In the genomic region with DNA sequence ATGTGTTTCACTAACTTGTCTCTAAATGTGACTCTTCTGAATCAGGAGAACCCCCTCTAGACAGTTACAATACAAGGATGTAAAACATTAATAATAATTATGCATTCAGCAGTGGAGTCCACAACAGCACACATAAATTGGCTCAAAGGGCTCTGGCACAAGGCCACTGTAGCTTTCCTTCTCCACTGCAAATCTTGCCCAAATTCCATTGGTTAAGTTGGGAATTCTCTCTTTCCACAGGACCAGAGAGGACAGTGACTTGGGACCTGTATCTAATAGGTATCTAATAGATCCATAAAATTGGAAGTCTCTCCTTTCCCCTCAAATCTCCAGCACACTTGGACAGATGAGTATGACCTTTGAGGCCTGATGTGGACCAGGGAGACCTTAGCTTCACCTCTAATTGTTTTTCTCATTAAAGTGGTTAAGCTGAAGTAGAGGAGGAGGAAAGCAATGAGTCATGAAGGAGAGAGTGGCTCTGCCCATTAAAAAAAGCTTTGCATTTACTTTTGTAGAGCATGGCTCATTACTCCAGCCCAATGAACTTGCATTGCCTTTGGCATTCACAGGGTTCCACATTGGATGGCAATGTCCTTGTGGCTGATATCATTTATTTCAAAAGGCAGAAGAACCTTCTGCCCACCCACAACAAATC, we compare ENCODE assay signal across 2 cellular contexts.
TF ChIP-seq lines count a peak whose summit lies in the region.

No MANE protein-coding gene starts in this region.

TF ChIP-seq in SK-N-SH treated with all-trans-retinoic acid at 6 μM for 48 hours, 23 proteins besides CTCF, POLR2A, EP300 and RAD21 (continues in another document):
- TF ChIP-seq TCF4 (CRISPR knock-in tag; IDR thresholded peaks at IDR 0.05; ENCODE audit: borderline replicate concordance) (no peak), ESRRG (CRISPR knock-in tag; IDR thresholded peaks at IDR 0.05) (no peak), OSR1 (CRISPR knock-in tag; IDR thresholded peaks at IDR 0.05) (no peak), ZNF70 (CRISPR knock-in tag; IDR thresholded peaks at IDR 0.05) (no peak), CSDC2 (CRISPR knock-in tag; IDR thresholded peaks at IDR 0.05) (no peak), GLIS3 (CRISPR knock-in tag; IDR thresholded peaks at IDR 0.05) (no peak), ZFP3 (CRISPR knock-in tag; IDR thresholded peaks at IDR 0.05) (no peak), ZFP30 (CRISPR knock-in tag; IDR thresholded peaks at IDR 0.05) (no peak), PPARA (CRISPR knock-in tag; IDR thresholded peaks at IDR 0.05; ENCODE audit: borderline replicate concordance) (no peak), ZC3H10 (CRISPR knock-in tag; IDR thresholded peaks at IDR 0.05) (no peak), ZNF8 (CRISPR knock-in tag; IDR thresholded peaks at IDR 0.05) (no peak), ISL1 (CRISPR knock-in tag; IDR thresholded peaks at IDR 0.05) (no peak), ZNF565 (CRISPR knock-in tag; conservative IDR thresholded peaks at IDR 0.05; ENCODE audit: low read depth) (no peak), ARNTL (CRISPR knock-in tag; IDR thresholded peaks at IDR 0.05; ENCODE audit: borderline replicate concordance, low read depth) (no peak)
- TF ChIP-seq, protein P1, sequence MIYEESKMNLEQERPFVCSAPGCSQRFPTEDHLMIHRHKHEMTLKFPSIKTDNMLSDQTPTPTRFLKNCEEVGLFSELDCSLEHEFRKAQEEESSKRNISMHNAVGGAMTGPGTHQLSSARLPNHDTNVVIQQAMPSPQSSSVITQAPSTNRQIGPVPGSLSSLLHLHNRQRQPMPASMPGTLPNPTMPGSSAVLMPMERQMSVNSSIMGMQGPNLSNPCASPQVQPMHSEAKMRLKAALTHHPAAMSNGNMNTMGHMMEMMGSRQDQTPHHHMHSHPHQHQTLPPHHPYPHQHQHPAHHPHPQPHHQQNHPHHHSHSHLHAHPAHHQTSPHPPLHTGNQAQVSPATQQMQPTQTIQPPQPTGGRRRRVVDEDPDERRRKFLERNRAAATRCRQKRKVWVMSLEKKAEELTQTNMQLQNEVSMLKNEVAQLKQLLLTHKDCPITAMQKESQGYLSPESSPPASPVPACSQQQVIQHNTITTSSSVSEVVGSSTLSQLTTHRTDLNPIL (CRISPR knock-in tag; IDR thresholded peaks at IDR 0.05; ENCODE audit: low read depth), result no peak
- TF ChIP-seq, protein P2, sequence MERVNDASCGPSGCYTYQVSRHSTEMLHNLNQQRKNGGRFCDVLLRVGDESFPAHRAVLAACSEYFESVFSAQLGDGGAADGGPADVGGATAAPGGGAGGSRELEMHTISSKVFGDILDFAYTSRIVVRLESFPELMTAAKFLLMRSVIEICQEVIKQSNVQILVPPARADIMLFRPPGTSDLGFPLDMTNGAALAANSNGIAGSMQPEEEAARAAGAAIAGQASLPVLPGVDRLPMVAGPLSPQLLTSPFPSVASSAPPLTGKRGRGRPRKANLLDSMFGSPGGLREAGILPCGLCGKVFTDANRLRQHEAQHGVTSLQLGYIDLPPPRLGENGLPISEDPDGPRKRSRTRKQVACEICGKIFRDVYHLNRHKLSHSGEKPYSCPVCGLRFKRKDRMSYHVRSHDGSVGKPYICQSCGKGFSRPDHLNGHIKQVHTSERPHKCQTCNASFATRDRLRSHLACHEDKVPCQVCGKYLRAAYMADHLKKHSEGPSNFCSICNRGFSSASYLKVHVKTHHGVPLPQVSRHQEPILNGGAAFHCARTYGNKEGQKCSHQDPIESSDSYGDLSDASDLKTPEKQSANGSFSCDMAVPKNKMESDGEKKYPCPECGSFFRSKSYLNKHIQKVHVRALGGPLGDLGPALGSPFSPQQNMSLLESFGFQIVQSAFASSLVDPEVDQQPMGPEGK (CRISPR knock-in tag; IDR thresholded peaks at IDR 0.05; ENCODE audit: borderline replicate concordance), result no peak
- TF ChIP-seq, protein P3, sequence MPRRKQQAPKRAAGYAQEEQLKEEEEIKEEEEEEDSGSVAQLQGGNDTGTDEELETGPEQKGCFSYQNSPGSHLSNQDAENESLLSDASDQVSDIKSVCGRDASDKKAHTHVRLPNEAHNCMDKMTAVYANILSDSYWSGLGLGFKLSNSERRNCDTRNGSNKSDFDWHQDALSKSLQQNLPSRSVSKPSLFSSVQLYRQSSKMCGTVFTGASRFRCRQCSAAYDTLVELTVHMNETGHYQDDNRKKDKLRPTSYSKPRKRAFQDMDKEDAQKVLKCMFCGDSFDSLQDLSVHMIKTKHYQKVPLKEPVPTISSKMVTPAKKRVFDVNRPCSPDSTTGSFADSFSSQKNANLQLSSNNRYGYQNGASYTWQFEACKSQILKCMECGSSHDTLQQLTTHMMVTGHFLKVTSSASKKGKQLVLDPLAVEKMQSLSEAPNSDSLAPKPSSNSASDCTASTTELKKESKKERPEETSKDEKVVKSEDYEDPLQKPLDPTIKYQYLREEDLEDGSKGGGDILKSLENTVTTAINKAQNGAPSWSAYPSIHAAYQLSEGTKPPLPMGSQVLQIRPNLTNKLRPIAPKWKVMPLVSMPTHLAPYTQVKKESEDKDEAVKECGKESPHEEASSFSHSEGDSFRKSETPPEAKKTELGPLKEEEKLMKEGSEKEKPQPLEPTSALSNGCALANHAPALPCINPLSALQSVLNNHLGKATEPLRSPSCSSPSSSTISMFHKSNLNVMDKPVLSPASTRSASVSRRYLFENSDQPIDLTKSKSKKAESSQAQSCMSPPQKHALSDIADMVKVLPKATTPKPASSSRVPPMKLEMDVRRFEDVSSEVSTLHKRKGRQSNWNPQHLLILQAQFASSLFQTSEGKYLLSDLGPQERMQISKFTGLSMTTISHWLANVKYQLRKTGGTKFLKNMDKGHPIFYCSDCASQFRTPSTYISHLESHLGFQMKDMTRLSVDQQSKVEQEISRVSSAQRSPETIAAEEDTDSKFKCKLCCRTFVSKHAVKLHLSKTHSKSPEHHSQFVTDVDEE (CRISPR knock-in tag; IDR thresholded peaks at IDR 0.05), result no peak
- TF ChIP-seq, protein P4, sequence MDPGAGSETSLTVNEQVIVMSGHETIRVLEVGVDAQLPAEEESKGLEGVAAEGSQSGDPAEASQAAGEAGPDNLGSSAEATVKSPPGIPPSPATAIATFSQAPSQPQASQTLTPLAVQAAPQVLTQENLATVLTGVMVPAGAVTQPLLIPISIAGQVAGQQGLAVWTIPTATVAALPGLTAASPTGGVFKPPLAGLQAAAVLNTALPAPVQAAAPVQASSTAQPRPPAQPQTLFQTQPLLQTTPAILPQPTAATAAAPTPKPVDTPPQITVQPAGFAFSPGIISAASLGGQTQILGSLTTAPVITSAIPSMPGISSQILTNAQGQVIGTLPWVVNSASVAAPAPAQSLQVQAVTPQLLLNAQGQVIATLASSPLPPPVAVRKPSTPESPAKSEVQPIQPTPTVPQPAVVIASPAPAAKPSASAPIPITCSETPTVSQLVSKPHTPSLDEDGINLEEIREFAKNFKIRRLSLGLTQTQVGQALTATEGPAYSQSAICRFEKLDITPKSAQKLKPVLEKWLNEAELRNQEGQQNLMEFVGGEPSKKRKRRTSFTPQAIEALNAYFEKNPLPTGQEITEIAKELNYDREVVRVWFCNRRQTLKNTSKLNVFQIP (CRISPR knock-in tag; IDR thresholded peaks at IDR 0.05; ENCODE audit: borderline replicate concordance, low read depth), result no peak

TF ChIP-seq in HepG2, 621 proteins besides CTCF, POLR2A, EP300 and RAD21:
- TF ChIP-seq KLF12 (CRISPR knock-in tag; IDR thresholded peaks at IDR 0.05; ENCODE audit: borderline replicate concordance) (no peak), NPAS2 (CRISPR knock-in tag; IDR thresholded peaks at IDR 0.05; ENCODE audit: borderline replicate concordance) (no peak), ZNF792 (CRISPR knock-in tag; IDR thresholded peaks at IDR 0.05) (no peak), ZFP41 (CRISPR knock-in tag; IDR thresholded peaks at IDR 0.05; ENCODE audit: borderline replicate concordance) (no peak), ZNF879 (CRISPR knock-in tag; IDR thresholded peaks at IDR 0.05) (no peak), CHCHD3 (CRISPR knock-in tag; IDR thresholded peaks at IDR 0.05) (no peak), EEA1 (CRISPR knock-in tag; IDR thresholded peaks at IDR 0.05; ENCODE audit: borderline replicate concordance) (no peak), ZFP36 (IDR thresholded peaks at IDR 0.05; ENCODE audit: borderline replicate concordance, low read depth, low read length, partially characterized antibody) (no peak), HMGA1 (CRISPR knock-in tag; conservative IDR thresholded peaks at IDR 0.05) (no peak), KAT2B (IDR thresholded peaks at IDR 0.05; ENCODE audit: borderline replicate concordance, low read depth, low read length) (no peak), KLF13 (CRISPR knock-in tag; IDR thresholded peaks at IDR 0.05) (no peak), ZNF282 (IDR thresholded peaks at IDR 0.05; ENCODE audit: partially characterized antibody) (no peak), HNRNPL (IDR thresholded peaks at IDR 0.05; ENCODE audit: low read depth, low read length) (no peak)
- TF ChIP-seq, protein P5, sequence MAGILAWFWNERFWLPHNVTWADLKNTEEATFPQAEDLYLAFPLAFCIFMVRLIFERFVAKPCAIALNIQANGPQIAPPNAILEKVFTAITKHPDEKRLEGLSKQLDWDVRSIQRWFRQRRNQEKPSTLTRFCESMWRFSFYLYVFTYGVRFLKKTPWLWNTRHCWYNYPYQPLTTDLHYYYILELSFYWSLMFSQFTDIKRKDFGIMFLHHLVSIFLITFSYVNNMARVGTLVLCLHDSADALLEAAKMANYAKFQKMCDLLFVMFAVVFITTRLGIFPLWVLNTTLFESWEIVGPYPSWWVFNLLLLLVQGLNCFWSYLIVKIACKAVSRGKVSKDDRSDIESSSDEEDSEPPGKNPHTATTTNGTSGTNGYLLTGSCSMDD (CRISPR knock-in tag; IDR thresholded peaks at IDR 0.05), result no peak
- TF ChIP-seq, protein P6, sequence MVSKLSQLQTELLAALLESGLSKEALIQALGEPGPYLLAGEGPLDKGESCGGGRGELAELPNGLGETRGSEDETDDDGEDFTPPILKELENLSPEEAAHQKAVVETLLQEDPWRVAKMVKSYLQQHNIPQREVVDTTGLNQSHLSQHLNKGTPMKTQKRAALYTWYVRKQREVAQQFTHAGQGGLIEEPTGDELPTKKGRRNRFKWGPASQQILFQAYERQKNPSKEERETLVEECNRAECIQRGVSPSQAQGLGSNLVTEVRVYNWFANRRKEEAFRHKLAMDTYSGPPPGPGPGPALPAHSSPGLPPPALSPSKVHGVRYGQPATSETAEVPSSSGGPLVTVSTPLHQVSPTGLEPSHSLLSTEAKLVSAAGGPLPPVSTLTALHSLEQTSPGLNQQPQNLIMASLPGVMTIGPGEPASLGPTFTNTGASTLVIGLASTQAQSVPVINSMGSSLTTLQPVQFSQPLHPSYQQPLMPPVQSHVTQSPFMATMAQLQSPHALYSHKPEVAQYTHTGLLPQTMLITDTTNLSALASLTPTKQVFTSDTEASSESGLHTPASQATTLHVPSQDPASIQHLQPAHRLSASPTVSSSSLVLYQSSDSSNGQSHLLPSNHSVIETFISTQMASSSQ (IDR thresholded peaks at IDR 0.05; ENCODE audit: low read depth), result no peak
- TF ChIP-seq, protein P6 (CRISPR knock-in tag; IDR thresholded peaks at IDR 0.05; ENCODE audit: borderline replicate concordance), result no peak
- TF ChIP-seq, protein P7, sequence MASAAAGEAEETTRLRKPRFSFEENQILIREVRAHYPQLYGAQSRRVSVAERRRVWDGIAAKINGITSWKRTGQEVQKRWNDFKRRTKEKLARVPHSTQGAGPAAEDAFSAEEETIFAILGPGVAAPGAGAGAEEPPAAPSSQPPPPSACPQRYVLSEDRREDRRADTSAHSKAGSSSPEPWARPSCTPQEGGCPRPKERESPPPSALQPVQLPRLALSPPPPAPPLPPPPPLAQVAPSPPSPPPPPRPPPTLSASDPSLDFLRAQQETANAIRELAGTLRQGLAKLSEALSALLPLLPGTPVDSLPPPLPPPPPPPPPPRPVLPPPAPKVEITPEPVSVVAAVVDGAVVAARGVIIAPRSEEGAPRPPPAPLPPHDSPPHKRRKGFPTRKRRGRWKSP (CRISPR knock-in tag; IDR thresholded peaks at IDR 0.05), result no peak
- TF ChIP-seq, protein P8, sequence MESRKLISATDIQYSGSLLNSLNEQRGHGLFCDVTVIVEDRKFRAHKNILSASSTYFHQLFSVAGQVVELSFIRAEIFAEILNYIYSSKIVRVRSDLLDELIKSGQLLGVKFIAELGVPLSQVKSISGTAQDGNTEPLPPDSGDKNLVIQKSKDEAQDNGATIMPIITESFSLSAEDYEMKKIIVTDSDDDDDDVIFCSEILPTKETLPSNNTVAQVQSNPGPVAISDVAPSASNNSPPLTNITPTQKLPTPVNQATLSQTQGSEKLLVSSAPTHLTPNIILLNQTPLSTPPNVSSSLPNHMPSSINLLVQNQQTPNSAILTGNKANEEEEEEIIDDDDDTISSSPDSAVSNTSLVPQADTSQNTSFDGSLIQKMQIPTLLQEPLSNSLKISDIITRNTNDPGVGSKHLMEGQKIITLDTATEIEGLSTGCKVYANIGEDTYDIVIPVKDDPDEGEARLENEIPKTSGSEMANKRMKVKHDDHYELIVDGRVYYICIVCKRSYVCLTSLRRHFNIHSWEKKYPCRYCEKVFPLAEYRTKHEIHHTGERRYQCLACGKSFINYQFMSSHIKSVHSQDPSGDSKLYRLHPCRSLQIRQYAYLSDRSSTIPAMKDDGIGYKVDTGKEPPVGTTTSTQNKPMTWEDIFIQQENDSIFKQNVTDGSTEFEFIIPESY (CRISPR knock-in tag; IDR thresholded peaks at IDR 0.05), result no peak
